ENCODE assay signal across 9 cellular contexts in genomic region chr1:10074855-10075418, GRCh38. TPM values are rescaled to one million over a fixed set of nuclear protein-coding genes. Genes with fewer than 3 reads are reported as not detected.
DNase-seq lines count a peak whose midpoint lies in the region; ATAC-seq and TF ChIP-seq lines count a peak whose summit lies in the region.
"Had no signal": no experiment of that assay in that cellular context is flagged by ENCODE, and none has a peak within 500 bp of the region (broad histone marks: within the 10 kb centered on the region; RNA-seq: fewer than 3 reads in every experiment).

No MANE protein-coding gene starts in this region.

- no peaks in the 10 kb centered on the region for H3K9me3 Mint-ChIP-seq in chondrocyte (ENCODE audit: low read depth)

- H3K4me3 Mint-ChIP-seq in chondrocyte (ENCODE audit: unreplicated experiment), result no peak overlapping the region

- H3K4me1 Mint-ChIP-seq in chondrocyte (ENCODE audit: low read depth), result peaks cover 34% of the 10 kb centered on the region

- H3K36me3 Mint-ChIP-seq in chondrocyte (ENCODE audit: low read depth), result peaks cover 4% of the 10 kb centered on the region

- no peak for TF ChIP-seq POLR2A in vagina (IDR thresholded peaks at IDR 0.05)

- H3K36me3 ChIP-seq in cardiac muscle cell (peaks cover 7% of the 10 kb centered on the region), vagina (no peaks in the 10 kb centered on the region)

- no peak for ATAC-seq in HG03439 (IDR thresholded peaks at IDR 0.05; ENCODE audit: unreplicated experiment)
- ATAC-seq in GM21390 (IDR thresholded peaks at IDR 0.05; ENCODE audit: unreplicated experiment), result no peak

- intact Hi-C loops in cardiac septum (cut with DNase I) (no loop called here), vagina (cut with DNase I) (no loop called here)

- H3K27me3 Mint-ChIP-seq in chondrocyte (ENCODE audit: low read depth), result no peaks in the 10 kb centered on the region

- peak overlapping the region; percentile 93 for H3K27ac Mint-ChIP-seq in chondrocyte (ENCODE audit: unreplicated experiment)

- H3K27ac ChIP-seq in cardiac muscle cell (peak overlapping the region; percentile 69), vagina (peak overlapping the region; percentile 36)

- H3K9me3 ChIP-seq in cardiac muscle cell (ENCODE audit: low read depth) (no peaks in the 10 kb centered on the region), vagina (no peaks in the 10 kb centered on the region)

- H3K4me1 ChIP-seq in cardiac muscle cell (ENCODE audit: low read depth) (peaks cover 21% of the 10 kb centered on the region), vagina (peaks cover 46% of the 10 kb centered on the region)

- peak in 1 of 2 donors; percentile 52 for DNase-seq in cardiac muscle cell (ENCODE audit: low read depth in 1 of 2, low spot score in 1 of 2)
- DNase-seq in cardiac septum (ENCODE audit: low spot score), result no peak
- DNase-seq in chondrocyte (ENCODE audit: low spot score), result no peak
- DNase-seq in midbrain (lab: John Stamatoyannopoulos, UW), result peak; percentile 40
- no peak for DNase-seq in vagina (ENCODE audit: extremely low spot score in 2 of 2)
- DNase-seq in middle frontal gyrus (ENCODE audit: extremely low spot score, low spot score), result no peak
- DNase-seq: NCI-H1105 had no signal

- no peaks in the 10 kb centered on the region for H3K27me3 ChIP-seq in cardiac muscle cell
- no peaks in the 10 kb centered on the region for H3K27me3 ChIP-seq in vagina

- no peak overlapping the region for H3K4me3 ChIP-seq in cardiac muscle cell
- no peak overlapping the region for H3K4me3 ChIP-seq in vagina

- TF ChIP-seq CTCF in cardiac muscle cell (IDR thresholded peaks at IDR 0.05; ENCODE audit: low read depth, low read length) (no peak), chondrocyte (IDR thresholded peaks at IDR 0.05) (no peak), vagina (IDR thresholded peaks at IDR 0.05) (no peak)

RNA-seq across cellular contexts. Expression of gene UBE4B, which starts 42.2 kb away (rescaled TPM):
- total RNA-seq in cardiac muscle cell, result 45.4 and 72.0 TPM in 2 replicates
- 34.1 and 51.8 TPM in 2 replicates for polyA plus RNA-seq in cardiac muscle cell
- 62.1 TPM for total RNA-seq in cardiac septum
- 46.3 to 51.9 TPM (median 47.1 TPM) in 3 replicates for total RNA-seq in chondrocyte
- 51.1 TPM for total RNA-seq in vagina
